ENCODE assay signal across 8 cellular contexts in the genomic region with DNA sequence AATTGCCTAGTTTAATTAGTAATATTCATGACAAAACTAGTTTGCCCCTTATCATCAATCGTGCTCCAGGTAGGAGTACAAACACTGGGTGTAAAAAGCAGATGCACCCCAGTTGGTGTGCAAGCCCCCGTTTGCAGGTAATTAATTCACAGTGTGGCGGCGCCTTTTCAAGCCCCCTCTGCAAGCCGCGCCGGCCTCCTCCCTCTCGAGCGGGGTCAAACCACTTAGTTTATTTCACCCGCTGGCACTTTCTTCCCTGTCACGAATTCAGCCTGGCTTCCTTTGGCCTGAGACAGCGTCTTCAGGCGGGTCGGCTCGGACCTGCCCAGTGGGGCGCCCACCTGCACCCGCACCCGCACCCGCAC.
A peak's percentile ranks its signal among the peaks of the same experiment; 100 is the strongest.
DNase-seq lines count a peak whose midpoint lies in the region; ATAC-seq and TF ChIP-seq lines count a peak whose summit lies in the region.

No MANE protein-coding gene starts in this region.

- H3K27ac ChIP-seq in naive thymus-derived CD4-positive, alpha-beta T cell (ENCODE audit: low read depth, low read length): no peak overlapping the region

- no peaks in the 10 kb centered on the region for H3K36me3 ChIP-seq in naive thymus-derived CD4-positive, alpha-beta T cell (ENCODE audit: control insufficient read depth in 2 of 3, insufficient read depth in 3 of 3, low read length in 3 of 3)

- no peak for TF ChIP-seq CTCF in AG10803 (conservative IDR thresholded peaks at IDR 0.05; ENCODE audit: low read length)
- TF ChIP-seq CTCF in cardiac fibroblast (IDR thresholded peaks at IDR 0.05; ENCODE audit: low read depth, low read length): no peak

- peaks cover 0 to 3% of the 10 kb centered on the region in 2 donors for H3K27me3 ChIP-seq in naive thymus-derived CD4-positive, alpha-beta T cell (ENCODE audit: control insufficient read depth in 2 of 2, insufficient read depth in 2 of 2, low read length in 2 of 2)

- no peaks in the 10 kb centered on the region for H3K36me3 Mint-ChIP-seq in naive thymus-derived CD4-positive, alpha-beta T cell

- CTCF ChIA-PET in naive thymus-derived CD4-positive, alpha-beta T cell (lab: Charles Lee): no interaction called here

- POLR2A ChIA-PET in naive thymus-derived CD4-positive, alpha-beta T cell (lab: Charles Lee): interaction anchor here (1.5 kb wide), 2 partner anchors 53 to 64 kb away, joined by 3 to 4 read pairs; a partner anchor contains a TSS

- no peaks in the 10 kb centered on the region for H3K9me3 Mint-ChIP-seq in naive thymus-derived CD4-positive, alpha-beta T cell

- DNase-seq in AG10803 (ENCODE audit: low read depth): no peak
- DNase-seq in cardiac fibroblast (ENCODE audit: low read depth in 2 of 2): no peak
- DNase-seq in naive thymus-derived CD4-positive, alpha-beta T cell: no peak
- DNase-seq in LoVo (ENCODE audit: low spot score): no peak
- DNase-seq in activated CD4-positive, CD25-positive, alpha-beta regulatory T cell (lab: John Stamatoyannopoulos, UW): no peak
- no peak for DNase-seq in HPDE6-E6E7 (ENCODE audit: extremely low spot score)

- intact Hi-C loops in naive thymus-derived CD4-positive, alpha-beta T cell (cut with micrococcal nuclease): loop anchor here (1.0 to 10.0 kb wide), 8 partner anchors 36 to 1152 kb away; a partner anchor contains a TSS

- no peaks in the 10 kb centered on the region for H3K4me1 ChIP-seq in naive thymus-derived CD4-positive, alpha-beta T cell (ENCODE audit: control insufficient read depth in 2 of 2, insufficient read depth in 2 of 2, low read length in 2 of 2)

- H3K4me3 ChIP-seq in AG10803 (ENCODE audit: low read length) (peak overlapping the region; percentile 32), cardiac fibroblast (replicated peaks in 1 of 2; ENCODE audit: low read depth in 2 of 2, low read length in 2 of 2) (peak overlapping the region; percentile 63 to 76)
- peak overlapping the region; percentile 74 for H3K4me3 ChIP-seq in naive thymus-derived CD4-positive, alpha-beta T cell (ENCODE audit: low read length)

- peak; percentile 3 for ATAC-seq in HG02642 (IDR thresholded peaks at IDR 0.05; ENCODE audit: poor library complexity, unreplicated experiment)
- ATAC-seq in naive thymus-derived CD4-positive, alpha-beta T cell: no peak
- no peak for ATAC-seq in GM21529 (IDR thresholded peaks at IDR 0.05; ENCODE audit: unreplicated experiment)

- H3K9me3 ChIP-seq in naive thymus-derived CD4-positive, alpha-beta T cell (ENCODE audit: control insufficient read depth in 2 of 3, low read length in 3 of 3): no peaks in the 10 kb centered on the region

- peaks cover 18 to 37% (median 24%) of the 10 kb centered on the region in 7 donors for H3K4me1 Mint-ChIP-seq in naive thymus-derived CD4-positive, alpha-beta T cell

- peak overlapping the region in 3 of 9 donors; percentile 14 to 76 (median 57) for H3K27ac Mint-ChIP-seq in naive thymus-derived CD4-positive, alpha-beta T cell

- peak overlapping the region; percentile 89 to 99 (median 94) for H3K4me3 Mint-ChIP-seq in naive thymus-derived CD4-positive, alpha-beta T cell

- peaks cover 0 to 63% (median 0%) of the 10 kb centered on the region in 5 donors for H3K27me3 Mint-ChIP-seq in naive thymus-derived CD4-positive, alpha-beta T cell
